Comparison of ENCODE assay signal across 11 cellular contexts in the genomic region with DNA sequence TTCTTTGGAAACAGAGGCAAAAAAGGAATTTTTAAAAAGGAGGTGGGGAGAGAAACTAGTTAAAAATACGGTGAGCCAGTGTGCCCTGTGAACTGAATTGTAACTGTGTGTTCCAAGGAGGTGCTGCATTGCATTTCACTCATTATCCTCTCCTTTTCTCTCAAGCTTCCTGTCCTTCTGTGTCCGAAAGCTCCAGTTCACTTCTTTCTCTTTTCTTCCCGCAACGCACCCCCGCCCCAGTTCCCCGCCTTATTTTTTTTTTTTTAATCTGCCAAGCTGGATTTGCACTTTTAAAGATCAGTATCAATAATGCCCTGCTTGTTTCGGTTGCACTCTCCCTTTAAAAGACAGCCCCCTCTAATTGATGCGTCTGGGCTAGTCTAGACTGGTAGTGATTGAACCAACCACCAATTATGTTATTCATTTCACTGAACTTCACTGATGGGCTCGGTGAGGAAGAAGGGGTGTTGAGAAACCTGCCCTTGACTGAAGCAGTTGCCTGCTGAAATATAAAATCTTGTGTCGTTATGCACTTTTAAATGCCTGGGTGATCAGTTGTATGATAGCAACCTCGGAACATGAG. TPM values are rescaled to one million over a fixed set of nuclear protein-coding genes. Genes with fewer than 3 reads are reported as not detected.
A peak's percentile ranks its signal among the peaks of the same experiment; 100 is the strongest.
DNase-seq lines count a peak whose midpoint lies in the region; ATAC-seq and TF ChIP-seq lines count a peak whose summit lies in the region.
"Had no signal": no experiment of that assay in that cellular context is flagged by ENCODE, and none has a peak within 500 bp of the region (broad histone marks: within the 10 kb centered on the region; RNA-seq: fewer than 3 reads in every experiment).

No MANE protein-coding gene starts in this region.

- TF ChIP-seq CTCF in right atrium auricular region (IDR thresholded peaks at IDR 0.05) (no peak), dorsolateral prefrontal cortex (IDR thresholded peaks at IDR 0.05 in 54 of 56, conservative IDR thresholded peaks at IDR 0.05 in 2 of 56; ENCODE audit: low read depth in 1 of 56, partially characterized antibody in 56 of 56) (peak in 1 of 56 donors; percentile 14), neural crest cell (conservative IDR thresholded peaks at IDR 0.05) (no peak)

- no peak for DNase-seq in right atrium auricular region (ENCODE audit: low spot score)
- no peak for DNase-seq in Right ventricle myocardium inferior (ENCODE audit: missing footprints)
- DNase-seq in dorsolateral prefrontal cortex = no peak
- no peak for DNase-seq in neural crest cell (ENCODE audit: low read depth, low spot score)
- no peak for DNase-seq in T-helper 2 cell treated with Interferon-gamma antibody and Interleukin-4, amounts not matched to agents 5 μg/mL and 100 μg/mL, for 36 hours (ENCODE audit: low spot score)
- no peak for DNase-seq in activated T-cell treated with anti-CD3 and anti-CD28 coated beads, Interleukin-2, amount 50 U/mL, for 72 hours
- no peak for DNase-seq in stimulated activated CD4-positive, alpha-beta T cell treated with anti-CD3 and anti-CD28 coated beads, Interleukin-4, amount 100 ng/mL, for 4 hours
- no peak for DNase-seq in cerebellum (ENCODE audit: low spot score)
- DNase-seq: activated CD4-positive, alpha-beta T cell treated with anti-CD3 and anti-CD28 coated beads, Interleukin-2, amount 10 ng/mL, durations not matched to agents 7 days and 5 days; colonic mucosa had no signal

- H3K4me1 ChIP-seq in right atrium auricular region = peaks cover 0 to 12% of the 10 kb centered on the region in 2 donors
- H3K4me1 ChIP-seq: colonic mucosa had no signal

- H3K27ac Mint-ChIP-seq in neural crest cell (ENCODE audit: unreplicated experiment) = peak overlapping the region; percentile 29
- H3K27ac Mint-ChIP-seq in T-helper 2 cell treated with Interferon-gamma antibody and Interleukin-4, amounts not matched to agents 5 μg/mL and 100 μg/mL, for 36 hours = no peak overlapping the region
- no peak overlapping the region for H3K27ac Mint-ChIP-seq in activated T-cell treated with anti-CD3 and anti-CD28 coated beads, Interleukin-2, amount 50 U/mL, for 72 hours
- H3K27ac Mint-ChIP-seq: activated CD4-positive, alpha-beta T cell treated with anti-CD3 and anti-CD28 coated beads, Interleukin-2, amount 10 ng/mL, durations not matched to agents 7 days and 5 days had no signal

- H3K4me3 ChIP-seq in right atrium auricular region = peak overlapping the region; percentile 51 to 59
- H3K4me3 ChIP-seq in dorsolateral prefrontal cortex = peak overlapping the region; percentile 58 to 91 (median 76)
- H3K4me3 ChIP-seq: colonic mucosa had no signal

- H3K27me3 ChIP-seq in right atrium auricular region (peaks cover 0 to 3% of the 10 kb centered on the region in 2 donors), dorsolateral prefrontal cortex (no peaks in the 10 kb centered on the region)
- H3K27me3 ChIP-seq: colonic mucosa had no signal

- no peaks in the 10 kb centered on the region for H3K9me3 ChIP-seq in right atrium auricular region
- H3K9me3 ChIP-seq: colonic mucosa had no signal

- no peak for ATAC-seq in Right ventricle myocardium inferior
- ATAC-seq in activated T-cell treated with anti-CD3 and anti-CD28 coated beads, Interleukin-2, amount 50 U/mL, for 72 hours (replicated peaks in 1 of 2) = no peak

- no peaks in the 10 kb centered on the region for H3K9me3 Mint-ChIP-seq in neural crest cell
- H3K9me3 Mint-ChIP-seq in T-helper 2 cell treated with Interferon-gamma antibody and Interleukin-4, amounts not matched to agents 5 μg/mL and 100 μg/mL, for 36 hours = no peaks in the 10 kb centered on the region
- H3K9me3 Mint-ChIP-seq in activated T-cell treated with anti-CD3 and anti-CD28 coated beads, Interleukin-2, amount 50 U/mL, for 72 hours = no peaks in the 10 kb centered on the region
- H3K9me3 Mint-ChIP-seq: activated CD4-positive, alpha-beta T cell treated with anti-CD3 and anti-CD28 coated beads, Interleukin-2, amount 10 ng/mL, durations not matched to agents 7 days and 5 days had no signal

- H3K4me3 Mint-ChIP-seq in neural crest cell = peak overlapping the region; percentile 80
- H3K4me3 Mint-ChIP-seq in T-helper 2 cell treated with Interferon-gamma antibody and Interleukin-4, amounts not matched to agents 5 μg/mL and 100 μg/mL, for 36 hours = no peak overlapping the region
- no peak overlapping the region for H3K4me3 Mint-ChIP-seq in activated T-cell treated with anti-CD3 and anti-CD28 coated beads, Interleukin-2, amount 50 U/mL, for 72 hours
- H3K4me3 Mint-ChIP-seq: activated CD4-positive, alpha-beta T cell treated with anti-CD3 and anti-CD28 coated beads, Interleukin-2, amount 10 ng/mL, durations not matched to agents 7 days and 5 days had no signal

- no peaks in the 10 kb centered on the region for H3K36me3 ChIP-seq in right atrium auricular region
- H3K36me3 ChIP-seq: colonic mucosa had no signal

- H3K36me3 Mint-ChIP-seq in neural crest cell (ENCODE audit: low read depth) = no peaks in the 10 kb centered on the region
- no peaks in the 10 kb centered on the region for H3K36me3 Mint-ChIP-seq in T-helper 2 cell treated with Interferon-gamma antibody and Interleukin-4, amounts not matched to agents 5 μg/mL and 100 μg/mL, for 36 hours (ENCODE audit: low read depth)
- H3K36me3 Mint-ChIP-seq in activated T-cell treated with anti-CD3 and anti-CD28 coated beads, Interleukin-2, amount 50 U/mL, for 72 hours (ENCODE audit: insufficient read depth in 2 of 2) = no peaks in the 10 kb centered on the region

- peaks cover 34% of the 10 kb centered on the region for H3K4me1 Mint-ChIP-seq in neural crest cell
- peaks cover 8% of the 10 kb centered on the region for H3K4me1 Mint-ChIP-seq in T-helper 2 cell treated with Interferon-gamma antibody and Interleukin-4, amounts not matched to agents 5 μg/mL and 100 μg/mL, for 36 hours (ENCODE audit: low read depth)
- peaks cover 7% of the 10 kb centered on the region for H3K4me1 Mint-ChIP-seq in activated T-cell treated with anti-CD3 and anti-CD28 coated beads, Interleukin-2, amount 50 U/mL, for 72 hours (ENCODE audit: low read depth)

- H3K27me3 Mint-ChIP-seq in neural crest cell (ENCODE audit: low read depth) = peaks cover 32% of the 10 kb centered on the region
- H3K27me3 Mint-ChIP-seq in T-helper 2 cell treated with Interferon-gamma antibody and Interleukin-4, amounts not matched to agents 5 μg/mL and 100 μg/mL, for 36 hours (ENCODE audit: low read depth) = peaks cover 37% of the 10 kb centered on the region
- H3K27me3 Mint-ChIP-seq in activated T-cell treated with anti-CD3 and anti-CD28 coated beads, Interleukin-2, amount 50 U/mL, for 72 hours (ENCODE audit: low read depth) = peaks cover 9% of the 10 kb centered on the region

- H3K27ac ChIP-seq in right atrium auricular region = peak overlapping the region; percentile 85 to 91
- peak overlapping the region; percentile 44 to 99 (median 98) for H3K27ac ChIP-seq in dorsolateral prefrontal cortex
- H3K27ac ChIP-seq: C4-2B, colonic mucosa had no signal

- intact Hi-C loops in Right ventricle myocardium inferior (cut with DNase I) (no loop called here), dorsolateral prefrontal cortex (cut with DNase I) (loop anchor here in 1 of 2 donors (2.0 to 10.0 kb wide), 2 partner anchors 173 to 211 kb away; no protein-coding TSS in a partner anchor)

RNA-seq across cellular contexts. Expression of a gene that starts 18.5 kb away (rescaled TPM):
- total RNA-seq in right atrium auricular region (1 to 10 TPM; 1.1 to 1.2 TPM), Right ventricle myocardium inferior (not detected), dorsolateral prefrontal cortex (10 to 100 TPM in 2 of 120 experiments, 1 to 10 TPM in 117, under 1 TPM in 1; 0.85 to 16.2 (median 3.6) TPM), neural crest cell (not detected in 2 replicates), cerebellum (7.5 TPM)
- not detected for total RNA-seq in activated T-cell treated with anti-CD3 and anti-CD28 coated beads, Interleukin-2, amount 50 U/mL, for 72 hours
- total RNA-seq: activated CD4-positive, alpha-beta T cell treated with anti-CD3 and anti-CD28 coated beads, Interleukin-2, amount 10 ng/mL, durations not matched to agents 7 days and 5 days; colonic mucosa had no signal
